Comparison of ENCODE assay signal across 11 cellular contexts in genomic region chr11:43810929-43811596, GRCh38.
DNase-seq lines count a peak whose midpoint lies in the region; ATAC-seq and TF ChIP-seq lines count a peak whose summit lies in the region.
"Had no signal": no experiment of that assay in that cellular context is flagged by ENCODE, and none has a peak within 500 bp of the region (broad histone marks: within the 10 kb centered on the region; RNA-seq: fewer than 3 reads in every experiment).

No MANE protein-coding gene starts in this region.

- TF ChIP-seq CTCF in AG04450 (IDR thresholded peaks at IDR 0.05; ENCODE audit: low read depth, low read length) (peak; percentile 54), LNCaP clone FGC (IDR thresholded peaks at IDR 0.05; ENCODE audit: control insufficient read depth, extremely low read depth, insufficient read depth) (peak; percentile 65), colonic mucosa (IDR thresholded peaks at IDR 0.05) (peak; percentile 26), breast epithelium (IDR thresholded peaks at IDR 0.05) (no peak), gastrocnemius medialis (IDR thresholded peaks at IDR 0.05 in 4 of 5, conservative IDR thresholded peaks at IDR 0.05 in 1 of 5) (peak in 2 of 5 experiments; percentile 16 to 30)

- no peak overlapping the region for H3K9ac ChIP-seq in colonic mucosa (ENCODE audit: low read depth in 2 of 2, low read length in 2 of 2)

- CTCF ChIA-PET in AG04450 (lab: Charles Lee), result interaction anchor here (0.9 kb wide), 1 partner anchor 244 kb away, joined by 3 read pairs; no protein-coding TSS in a partner anchor

- H3K4me3 ChIP-seq in AG04450 (ENCODE audit: low read depth, low read length) (no peak overlapping the region), LNCaP clone FGC (ENCODE audit: low read depth, low read length) (no peak overlapping the region), colonic mucosa (no peak overlapping the region), breast epithelium (no peak overlapping the region), gastrocnemius medialis (no peak overlapping the region)

- TF ChIP-seq POLR2A in breast epithelium (IDR thresholded peaks at IDR 0.05) (no peak), gastrocnemius medialis (IDR thresholded peaks at IDR 0.05) (no peak)

- in situ Hi-C loops in gastrocnemius medialis (cut with MboI; ENCODE audit: low sequenced_read_pairs in 4 of 4), result no loop called here

- POLR2A ChIA-PET in AG04450 (lab: Yijun Ruan, JAX), result no interaction called here

- ATAC-seq in gastrocnemius medialis, result no peak
- ATAC-seq: Right ventricle myocardium inferior had no signal

- H3K36me3 ChIP-seq in colonic mucosa (no peaks in the 10 kb centered on the region), breast epithelium (no peaks in the 10 kb centered on the region), gastrocnemius medialis (peaks cover 0 to 9% of the 10 kb centered on the region in 2 donors)

- DNase-seq in AG04450 (ENCODE audit: low read depth, low spot score) (no peak), LNCaP clone FGC (ENCODE audit: low read depth) (peak; percentile 23), colonic mucosa (no peak), myocyte (ENCODE audit: low read depth) (peak; percentile 42), iPS-NIHi11 (ENCODE audit: low spot score) (no peak), breast epithelium (ENCODE audit: low spot score in 2 of 2) (no peak), gastrocnemius medialis (no peak), islet precursor cell (no peak)
- DNase-seq: CD4-positive, alpha-beta T cell; NCI-H524 treated with DMSO at 0.1 percent for 48 hours had no signal

- H3K4me1 ChIP-seq in colonic mucosa (no peaks in the 10 kb centered on the region), breast epithelium (no peaks in the 10 kb centered on the region), gastrocnemius medialis (no peaks in the 10 kb centered on the region)

- no peaks in the 10 kb centered on the region for H3K27me3 ChIP-seq in AG04450 (ENCODE audit: control insufficient read depth, insufficient read depth, low read length)
- H3K27me3 ChIP-seq in colonic mucosa, result no peaks in the 10 kb centered on the region
- no peaks in the 10 kb centered on the region for H3K27me3 ChIP-seq in breast epithelium
- H3K27me3 ChIP-seq in gastrocnemius medialis, result no peaks in the 10 kb centered on the region

- H3K27ac ChIP-seq in AG04450 (ENCODE audit: low read depth, low read length), result no peak overlapping the region
- no peak overlapping the region for H3K27ac ChIP-seq in colonic mucosa
- no peak overlapping the region for H3K27ac ChIP-seq in breast epithelium
- no peak overlapping the region for H3K27ac ChIP-seq in gastrocnemius medialis

- intact Hi-C loops in colonic mucosa (cut with DNase I) (no loop called here), breast epithelium (cut with DNase I; ENCODE audit: low total_unique reads) (no loop called here), gastrocnemius medialis (cut with DNase I; ENCODE audit: low total_unique reads) (no loop called here)

- H3K9me3 ChIP-seq in AG04450 (ENCODE audit: control insufficient read depth, insufficient read depth, low read length) (no peaks in the 10 kb centered on the region), colonic mucosa (no peaks in the 10 kb centered on the region), breast epithelium (no peaks in the 10 kb centered on the region), gastrocnemius medialis (no peaks in the 10 kb centered on the region)

Comparison
In these comparisons a context has a peak if more than half of its experiments do, and no peak if none do; other contexts are left out.
1. DNase-seq: peak in LNCaP clone FGC (single experiment) and myocyte (single experiment); none in AG04450 (single experiment), colonic mucosa (single experiment), iPS-NIHi11 (single experiment), breast epithelium (0 of 2), gastrocnemius medialis (0 of 2) and islet precursor cell (single experiment).
2. CTCF ChIP-seq: peak in AG04450 (single experiment), LNCaP clone FGC (single experiment) and colonic mucosa (single experiment); none in breast epithelium (0 of 3).